ENCODE assay signal across 10 cellular contexts in genomic region chr12:53147653-53148052, GRCh38. TPM values are rescaled to one million over a fixed set of nuclear protein-coding genes. Genes with fewer than 3 reads are reported as not detected.
"Had no signal": no experiment of that assay in that cellular context is flagged by ENCODE, and none has a peak within 500 bp of the region (broad histone marks: within the 10 kb centered on the region; RNA-seq: fewer than 3 reads in every experiment).

No MANE protein-coding gene starts in this region.

- H3K36me3 ChIP-seq: HAP-1 had no signal

- H3K9me3 ChIP-seq: HAP-1 had no signal

- DNase-seq: GOT3, H7, HFFc6, KG1 had no signal

- H3K4me1 ChIP-seq: HAP-1 had no signal

- ATAC-seq: HCT116, HepG2 had no signal

- H3K4me3 ChIP-seq: HAP-1 had no signal

- H3K27ac ChIP-seq: HL-60 had no signal

- FAIRE-seq: HepG2 had no signal

RNA-seq across cellular contexts. Expression of gene SOAT2, which starts 44.4 kb away (rescaled TPM):
- total RNA-seq: H7, HT1080 had no signal
- polyA plus RNA-seq: IgD-negative memory B cell had no signal

RNA-seq across cellular contexts. Expression of gene ITGB7, which starts 59.4 kb away (rescaled TPM):
- total RNA-seq: HT1080 had no signal
